In genomic region chr5:86461169-86461956, GRCh38 we compare ENCODE assay signal across 14 cellular contexts.
DNase-seq lines count a peak whose midpoint lies in the region; ATAC-seq, FAIRE-seq and TF ChIP-seq lines count a peak whose summit lies in the region.
"Had no signal": no experiment of that assay in that cellular context is flagged by ENCODE, and none has a peak within 500 bp of the region (broad histone marks: within the 10 kb centered on the region; RNA-seq: fewer than 3 reads in every experiment).

No MANE protein-coding gene starts in this region.

- intact Hi-C loops in gastrocnemius medialis (cut with DNase I; ENCODE audit: low total_unique reads) (no loop called here), Caco-2 (cut with micrococcal nuclease; ENCODE audit: unreplicated experiment) (no loop called here)

- H3K9me3 ChIP-seq in gastrocnemius medialis (no peaks in the 10 kb centered on the region), Caco-2 (peaks cover 12% of the 10 kb centered on the region)

- H3K4me3 Mint-ChIP-seq in nephron: no peak overlapping the region
- no peak overlapping the region for H3K4me3 Mint-ChIP-seq in Caco-2 (ENCODE audit: unreplicated experiment)
- H3K4me3 Mint-ChIP-seq: activated CD4-positive, alpha-beta T cell treated with anti-CD3 and anti-CD28 coated beads, Interleukin-2, amount 10 ng/mL, durations not matched to agents 24 days and 14 days; HFFc6; T-helper 2 cell treated with Interferon-gamma antibody and Interleukin-4, amounts not matched to agents 5 μg/mL and 100 μg/mL, for 36 hours had no signal

- TF ChIP-seq CTCF in D721Med (IDR thresholded peaks at IDR 0.05; ENCODE audit: insufficient read depth, missing control alignments) (no peak), cardiac fibroblast (IDR thresholded peaks at IDR 0.05; ENCODE audit: low read depth, low read length) (no peak), nephron (IDR thresholded peaks at IDR 0.05; ENCODE audit: unreplicated experiment in 3 of 3) (no peak), gastrocnemius medialis (IDR thresholded peaks at IDR 0.05 in 4 of 5, conservative IDR thresholded peaks at IDR 0.05 in 1 of 5) (no peak), Caco-2 (IDR thresholded peaks at IDR 0.05; ENCODE audit: insufficient read depth in 1 of 2, low read depth in 1 of 2, low read length in 1 of 2, severe bottlenecking in 1 of 2, unreplicated experiment in 1 of 2) (no peak)

- peak; percentile 87 for FAIRE-seq in D721Med (lab: Jason Lieb, UNC)

- H3K36me3 ChIP-seq in gastrocnemius medialis: no peaks in the 10 kb centered on the region
- no peaks in the 10 kb centered on the region for H3K36me3 ChIP-seq in Caco-2 (ENCODE audit: control insufficient read depth, insufficient read depth, low read length)

- H3K4me1 ChIP-seq in gastrocnemius medialis (no peaks in the 10 kb centered on the region), Caco-2 (no peaks in the 10 kb centered on the region)

- no peak for TF ChIP-seq POLR2A in gastrocnemius medialis (IDR thresholded peaks at IDR 0.05)

- peaks cover 7% of the 10 kb centered on the region for H3K4me1 Mint-ChIP-seq in nephron
- no peaks in the 10 kb centered on the region for H3K4me1 Mint-ChIP-seq in Caco-2 (ENCODE audit: low read depth, unreplicated experiment)
- H3K4me1 Mint-ChIP-seq: activated CD4-positive, alpha-beta T cell treated with anti-CD3 and anti-CD28 coated beads, Interleukin-2, amount 10 ng/mL, durations not matched to agents 24 days and 14 days had no signal

- H3K27ac Mint-ChIP-seq in nephron (peak overlapping the region; percentile 46 to 90 (median 87)), Caco-2 (ENCODE audit: unreplicated experiment) (no peak overlapping the region)
- H3K27ac Mint-ChIP-seq: activated CD4-positive, alpha-beta T cell treated with anti-CD3 and anti-CD28 coated beads, Interleukin-2, amount 10 ng/mL, durations not matched to agents 24 days and 14 days; HFFc6; T-helper 2 cell treated with Interferon-gamma antibody and Interleukin-4, amounts not matched to agents 5 μg/mL and 100 μg/mL, for 36 hours had no signal

- no peak overlapping the region for H3K27ac ChIP-seq in gastrocnemius medialis

- CTCF ChIA-PET in Caco-2 (lab: Charles Lee): no interaction called here

- H3K9me3 Mint-ChIP-seq in nephron: peaks cover 48% of the 10 kb centered on the region
- H3K9me3 Mint-ChIP-seq in Caco-2 (ENCODE audit: unreplicated experiment): peaks cover 42% of the 10 kb centered on the region

- BruUV-seq in Caco-2 (replicated peaks; lab: Mats Ljungman, UMichigan): no TSS peak

- no peak for ATAC-seq in gastrocnemius medialis

- DNase-seq in D721Med (ENCODE audit: insufficient read length, low spot score) (no peak), NCI-H524 (lab: John Stamatoyannopoulos, UW) (peak; percentile 87 to 95), cardiac fibroblast (ENCODE audit: low read depth in 2 of 2) (peak; percentile 1 to 26), gastrocnemius medialis (no peak), NCI-H510A treated with DMSO at 0.1 percent for 48 hours (lab: John Stamatoyannopoulos, UW) (no peak), NCI-H345 treated with DMSO at 0.1 percent for 48 hours (lab: John Stamatoyannopoulos, UW; ENCODE audit: unreplicated experiment) (no peak), Caco-2 (no peak)
- DNase-seq: activated CD4-positive, alpha-beta T cell treated with anti-CD3 and anti-CD28 coated beads, Interleukin-2, amount 10 ng/mL, durations not matched to agents 24 days and 14 days; anterior cingulate cortex; HFFc6; NCI-H1092 treated with DMSO at 0.1 percent for 48 hours; NCI-H226 had no signal

- H3K36me3 Mint-ChIP-seq in nephron (ENCODE audit: low read depth): no peaks in the 10 kb centered on the region
- H3K36me3 Mint-ChIP-seq in Caco-2 (ENCODE audit: insufficient read depth, unreplicated experiment): no peaks in the 10 kb centered on the region

- POLR2A ChIA-PET in Caco-2 (lab: Charles Lee): no interaction called here

- no peaks in the 10 kb centered on the region for H3K27me3 ChIP-seq in gastrocnemius medialis
- H3K27me3 ChIP-seq in Caco-2 (replicated peaks; ENCODE audit: control insufficient read depth, insufficient read depth, low read length): no peaks in the 10 kb centered on the region

- H3K27me3 Mint-ChIP-seq in nephron (ENCODE audit: low read depth) (no peaks in the 10 kb centered on the region), Caco-2 (ENCODE audit: insufficient read depth, unreplicated experiment) (no peaks in the 10 kb centered on the region)
- H3K27me3 Mint-ChIP-seq: activated CD4-positive, alpha-beta T cell treated with anti-CD3 and anti-CD28 coated beads, Interleukin-2, amount 10 ng/mL, durations not matched to agents 24 days and 14 days had no signal

- H3K4me3 ChIP-seq in cardiac fibroblast (replicated peaks in 1 of 2; ENCODE audit: low read depth in 2 of 2, low read length in 2 of 2): no peak overlapping the region
- H3K4me3 ChIP-seq in gastrocnemius medialis: no peak overlapping the region
- no peak overlapping the region for H3K4me3 ChIP-seq in Caco-2 (ENCODE audit: low read depth, low read length)

- in situ Hi-C loops in gastrocnemius medialis (cut with MboI; ENCODE audit: low sequenced_read_pairs in 4 of 4): no loop called here

Comparison
In these comparisons a context has a peak if more than half of its experiments do, and no peak if none do; other contexts are left out.
1. DNase-seq: peak in NCI-H524 (2 of 2) and cardiac fibroblast (2 of 2); none in D721Med (single experiment), gastrocnemius medialis (0 of 2), NCI-H510A treated with DMSO at 0.1 percent for 48 hours (single experiment), NCI-H345 treated with DMSO at 0.1 percent for 48 hours (single experiment) and Caco-2 (0 of 2).